Comparison of ENCODE assay signal across 18 cellular contexts in the genomic region with DNA sequence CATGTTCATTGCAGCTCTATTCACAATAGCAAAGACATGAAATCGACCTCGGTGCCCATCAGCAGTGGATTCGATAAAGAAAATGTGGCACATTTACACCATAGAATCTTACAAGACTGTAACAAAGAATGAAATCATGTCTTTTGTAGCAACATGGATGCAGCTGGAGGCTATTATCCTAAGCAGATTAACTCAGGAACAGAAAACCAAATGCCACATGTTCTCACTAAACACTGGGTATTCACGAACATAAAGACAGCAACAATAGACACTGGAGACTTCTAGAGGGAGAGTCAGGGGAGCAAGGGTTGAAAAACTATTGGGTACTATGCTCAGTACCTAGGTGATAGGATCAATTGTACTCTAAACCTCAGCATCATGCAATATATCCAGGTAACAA.
A peak's percentile ranks its signal among the peaks of the same experiment; 100 is the strongest.
DNase-seq lines count a peak whose midpoint lies in the region; ATAC-seq, FAIRE-seq and TF ChIP-seq lines count a peak whose summit lies in the region.
"Had no signal": no experiment of that assay in that cellular context is flagged by ENCODE, and none has a peak within 500 bp of the region (broad histone marks: within the 10 kb centered on the region; RNA-seq: fewer than 3 reads in every experiment).

No MANE protein-coding gene starts in this region.

- H4K91ac ChIP-seq in H1 (replicated peaks; ENCODE audit: insufficient read length, low read length) = no peak overlapping the region

- intact Hi-C loops in Right ventricle myocardium inferior (cut with DNase I) = no loop called here

- H3K79me1 ChIP-seq in H1 (ENCODE audit: low read depth, low read length) = no peaks in the 10 kb centered on the region

- H3K4ac ChIP-seq in H1 (replicated peaks; ENCODE audit: insufficient read length, low read depth, low read length) = no peak overlapping the region

- no peak overlapping the region for H3K23ac ChIP-seq in H1 (ENCODE audit: insufficient read length)

- no peak overlapping the region for H4K8ac ChIP-seq in H1 (ENCODE audit: extremely low read depth, insufficient read depth, low read length)

- H3K4me3 Mint-ChIP-seq in activated naive CD4-positive, alpha-beta T cell treated with anti-CD3 and anti-CD28 coated beads, Interleukin-2, amount 10 ng/mL, durations not matched to agents 7 days and 5 days = no peak overlapping the region
- H3K4me3 Mint-ChIP-seq: CD4-positive, alpha-beta T cell had no signal

- FAIRE-seq in HTR-8/SVneo (lab: Jason Lieb, UNC) = peak; percentile 28
- peak; percentile 52 for FAIRE-seq in H1 (lab: Jason Lieb, UNC)
- FAIRE-seq in frontal cortex (lab: Jason Lieb, UNC) = no peak
- FAIRE-seq: A549, GM19239 had no signal

- H3K27me3 ChIP-seq in H1 (replicated peaks in 1 of 4; ENCODE audit: control insufficient read depth in 3 of 4, extremely low read depth in 1 of 4, insufficient read depth in 3 of 4, low read length in 3 of 4) = no peaks in the 10 kb centered on the region

- no peak overlapping the region for H3K56ac ChIP-seq in H1 (replicated peaks; ENCODE audit: insufficient read length, low read depth, low read length)

- no peaks in the 10 kb centered on the region for H3K9me3 Mint-ChIP-seq in activated naive CD4-positive, alpha-beta T cell treated with anti-CD3 and anti-CD28 coated beads, Interleukin-2, amount 10 ng/mL, durations not matched to agents 7 days and 5 days
- H3K9me3 Mint-ChIP-seq: CD4-positive, alpha-beta T cell had no signal

- no peak for ATAC-seq in Right ventricle myocardium inferior
- ATAC-seq: A549 had no signal

- no peak for TF ChIP-seq RAD21 in H1 (IDR thresholded peaks at IDR 0.05 in 1 of 2, conservative IDR thresholded peaks at IDR 0.05 in 1 of 2; ENCODE audit: low read depth in 2 of 2, low read length in 2 of 2)

- no peak overlapping the region for H3K18ac ChIP-seq in H1 (ENCODE audit: extremely low read depth, low read length)

- no peaks in the 10 kb centered on the region for H3K36me3 Mint-ChIP-seq in activated naive CD4-positive, alpha-beta T cell treated with anti-CD3 and anti-CD28 coated beads, Interleukin-2, amount 10 ng/mL, durations not matched to agents 7 days and 5 days

- H2BK12ac ChIP-seq in H1 (ENCODE audit: low read depth, low read length) = no peak overlapping the region

- H3K27me3 Mint-ChIP-seq in activated naive CD4-positive, alpha-beta T cell treated with anti-CD3 and anti-CD28 coated beads, Interleukin-2, amount 10 ng/mL, durations not matched to agents 7 days and 5 days = no peaks in the 10 kb centered on the region
- H3K27me3 Mint-ChIP-seq: CD4-positive, alpha-beta T cell had no signal

- H3K4me2 ChIP-seq in H1 (ENCODE audit: insufficient read depth in 1 of 2, low read depth in 2 of 2, low read length in 2 of 2) = no peak overlapping the region
- H3K4me2 ChIP-seq: A549, KMS-11 had no signal

- H3K36me3 ChIP-seq in H1 (ENCODE audit: control insufficient read depth in 2 of 4, insufficient read depth in 4 of 4, low read length in 3 of 4) = no peaks in the 10 kb centered on the region

- POLR2A ChIA-PET in H1 (lab: Charles Lee; ENCODE audit: partially characterized antibody) = no interaction called here

- H3K9ac ChIP-seq in H1 (replicated peaks in 1 of 4; ENCODE audit: extremely low read depth in 1 of 4, low read depth in 3 of 4, low read length in 3 of 4) = no peak overlapping the region
- H3K9ac ChIP-seq: GM23248, KMS-11 had no signal

- H2BK15ac ChIP-seq in H1 (ENCODE audit: low read length) = no peak overlapping the region

- no peaks in the 10 kb centered on the region for H3K4me1 Mint-ChIP-seq in activated naive CD4-positive, alpha-beta T cell treated with anti-CD3 and anti-CD28 coated beads, Interleukin-2, amount 10 ng/mL, durations not matched to agents 7 days and 5 days

- TF ChIP-seq CTCF in H1 (IDR thresholded peaks at IDR 0.05; ENCODE audit: control extremely low read depth in 1 of 3, insufficient read depth in 1 of 3, low read depth in 1 of 3, low read length in 3 of 3) = no peak

- no peak overlapping the region for H3K27ac Mint-ChIP-seq in activated naive CD4-positive, alpha-beta T cell treated with anti-CD3 and anti-CD28 coated beads, Interleukin-2, amount 10 ng/mL, durations not matched to agents 7 days and 5 days
- H3K27ac Mint-ChIP-seq: CD4-positive, alpha-beta T cell had no signal

- H3K79me2 ChIP-seq in H1 (ENCODE audit: control insufficient read depth in 1 of 2, insufficient read depth in 2 of 2, low read length in 2 of 2) = no peaks in the 10 kb centered on the region

- no peaks in the 10 kb centered on the region for H3K9me3 ChIP-seq in H1 (ENCODE audit: insufficient read depth in 2 of 2, low read depth in 1 of 2, low read length in 1 of 2)
- H3K9me3 ChIP-seq: A549, Caco-2 had no signal

- no peak overlapping the region for H2AFZ ChIP-seq in H1 (ENCODE audit: low read length)
- H2AFZ ChIP-seq: GM23248 had no signal

- TF ChIP-seq POLR2A in H1 (IDR thresholded peaks at IDR 0.05; ENCODE audit: control extremely low read depth in 1 of 2, low read depth in 2 of 2, low read length in 2 of 2) = no peak

- no peak overlapping the region for H2BK20ac ChIP-seq in H1 (ENCODE audit: low read length)

- H4K20me1 ChIP-seq in H1 (replicated peaks in 1 of 2; ENCODE audit: control insufficient read depth in 1 of 2, insufficient read depth in 2 of 2, low read length in 2 of 2) = no peaks in the 10 kb centered on the region

- no peak overlapping the region for H2BK120ac ChIP-seq in H1 (replicated peaks; ENCODE audit: low read depth, low read length)

- CTCF ChIA-PET in H1 (lab: Charles Lee; ENCODE audit: partially characterized antibody) = no interaction called here
- CTCF ChIA-PET in activated naive CD4-positive, alpha-beta T cell treated with anti-CD3 and anti-CD28 coated beads, Interleukin-2, amount 10 ng/mL, durations not matched to agents 7 days and 5 days (lab: Charles Lee) = no interaction called here

- DNase-seq in HTR-8/SVneo (ENCODE audit: insufficient read length, low spot score) = no peak
- peak; percentile 40 for DNase-seq in NCI-H82 treated with DMSO at 0.1 percent for 48 hours (lab: John Stamatoyannopoulos, UW; ENCODE audit: unreplicated experiment)
- no peak for DNase-seq in H1 (ENCODE audit: low read depth in 1 of 2, low spot score in 2 of 2)
- DNase-seq in Right ventricle myocardium inferior (ENCODE audit: missing footprints) = no peak
- no peak for DNase-seq in activated naive CD4-positive, alpha-beta T cell treated with anti-CD3 and anti-CD28 coated beads, Interleukin-2, amount 10 ng/mL, durations not matched to agents 7 days and 5 days
- DNase-seq in DMS 273 treated with DMSO at 0.1 percent for 48 hours (lab: John Stamatoyannopoulos, UW) = no peak
- DNase-seq in frontal cortex (ENCODE audit: low spot score in 2 of 2) = no peak
- DNase-seq: AML-193; Caco-2; CD4-positive, alpha-beta T cell; DMS79 treated with DMSO at 0.1 percent for 48 hours; GF-D8; GM23248; H7 had no signal

- WGBS in H1 (ENCODE audit: extremely low coverage in 1 of 2, insufficient coverage in 1 of 2, insufficient read length in 1 of 2, insufficient replicate concordance in 2 of 2, low coverage in 1 of 2, low lambda C conversion rate in 2 of 2, missing lambda C conversion rate in 1 of 2), 2 experiments = 78% methylated on average over 4 of the region's 4 CpGs; no CpG with 5 or more reads in 1 of the 2 experiments

- no peak overlapping the region for H3K4me3 ChIP-seq in H1 (ENCODE audit: extremely low read depth in 1 of 4, insufficient read depth in 2 of 4, low read depth in 3 of 4, low read length in 4 of 4)
- H3K4me3 ChIP-seq: A549, GM23248 had no signal

- H4K5ac ChIP-seq in H1 (ENCODE audit: insufficient read length, low read depth, low read length) = no peak overlapping the region

- no peaks in the 10 kb centered on the region for H3K4me1 ChIP-seq in H1 (replicated peaks in 1 of 4; ENCODE audit: control insufficient read depth in 3 of 4, insufficient read depth in 4 of 4, low read length in 3 of 4)
- H3K4me1 ChIP-seq: A549, Caco-2 had no signal

- no peak overlapping the region for H3K27ac ChIP-seq in H1 (ENCODE audit: low read depth, low read length)
- H3K27ac ChIP-seq: A549, C4-2B, GM23248, KMS-11 had no signal

- TF ChIP-seq EP300 in H1 (IDR thresholded peaks at IDR 0.05; ENCODE audit: borderline replicate concordance in 1 of 2, low read depth in 2 of 2, low read length in 2 of 2) = no peak

- no peak overlapping the region for H2BK5ac ChIP-seq in H1 (ENCODE audit: low read depth, low read length)

- H3K23me2 ChIP-seq in H1 (ENCODE audit: low read depth, low read length) = no peaks in the 10 kb centered on the region

- H3K14ac ChIP-seq in H1 (ENCODE audit: insufficient read length) = no peak overlapping the region

- H2AK5ac ChIP-seq in H1 (ENCODE audit: low read depth, low read length) = no peak overlapping the region

TF ChIP-seq in H1, 55 proteins besides CTCF, POLR2A, EP300 and RAD21:
- TF ChIP-seq SP2 (IDR thresholded peaks at IDR 0.05; ENCODE audit: low read length) (no peak), CHD1 (IDR thresholded peaks at IDR 0.05; ENCODE audit: low read depth, low read length) (no peak), GTF2F1 (IDR thresholded peaks at IDR 0.05; ENCODE audit: borderline replicate concordance, low read depth, low read length) (no peak), RBBP5 (IDR thresholded peaks at IDR 0.05; ENCODE audit: borderline replicate concordance, low read depth, low read length) (no peak), ZNF274 (IDR thresholded peaks at IDR 0.05; ENCODE audit: borderline replicate concordance, extremely low read depth, low read length) (no peak), SIN3A (conservative IDR thresholded peaks at IDR 0.05 in 1 of 2, IDR thresholded peaks at IDR 0.05 in 1 of 2; ENCODE audit: low read depth in 1 of 2, low read length in 2 of 2) (no peak), CEBPB (IDR thresholded peaks at IDR 0.05; ENCODE audit: low read depth, low read length) (no peak), CTBP2 (IDR thresholded peaks at IDR 0.05; ENCODE audit: borderline replicate concordance, insufficient read depth, insufficient read length, low read length) (no peak), BCL11A (IDR thresholded peaks at IDR 0.05; ENCODE audit: low read depth in 2 of 2, low read length in 2 of 2) (no peak), TAF7 (optimal IDR thresholded peaks at IDR 0.05; ENCODE audit: borderline replicate concordance, low read depth, low read length) (no peak), RXRA (IDR thresholded peaks at IDR 0.05; ENCODE audit: insufficient read depth, low read depth, low read length) (no peak), SAP30 (IDR thresholded peaks at IDR 0.05; ENCODE audit: insufficient read depth, insufficient replicate concordance, low read length) (no peak), SRF (IDR thresholded peaks at IDR 0.05; ENCODE audit: low read depth, low read length) (no peak)
TF ChIP-seq in H1: peak in this region for 0.
